In the genomic region with DNA sequence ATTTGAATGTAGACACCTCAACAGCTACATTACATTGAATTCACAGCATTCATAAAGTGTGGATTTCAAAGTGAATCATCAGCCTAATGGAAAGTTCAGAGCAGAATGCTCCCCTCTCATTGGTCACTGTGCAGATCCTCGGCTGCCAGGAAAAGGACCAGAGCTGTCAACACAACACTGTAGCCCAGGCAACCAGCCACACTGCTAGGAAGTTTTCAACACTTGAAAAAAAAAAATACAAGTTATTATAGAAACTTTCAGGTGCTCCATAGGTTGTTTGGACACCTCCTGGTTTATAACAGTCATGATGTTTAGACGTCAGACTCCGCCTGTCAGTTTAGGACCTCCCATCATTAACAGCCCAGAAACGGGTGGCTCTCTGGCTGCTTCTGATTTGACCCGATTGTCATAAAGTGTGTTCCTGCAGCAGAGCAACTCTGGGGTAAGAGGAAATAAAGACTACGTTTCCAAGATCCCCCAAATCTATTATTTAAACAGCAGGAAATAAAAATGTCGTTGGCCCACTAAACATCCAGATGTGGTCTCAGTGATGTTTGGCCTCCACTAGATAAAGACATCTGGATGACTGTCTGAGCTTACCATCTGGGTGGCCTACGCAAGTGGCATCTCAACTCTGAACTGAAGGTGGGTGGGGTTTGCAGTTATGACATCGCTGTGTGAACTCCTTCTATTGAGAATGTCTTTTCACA, we compare ENCODE assay signal across 8 cellular contexts.
A peak's percentile ranks its signal among the peaks of the same experiment; 100 is the strongest.
DNase-seq lines count a peak whose midpoint lies in the region; ATAC-seq, FAIRE-seq and TF ChIP-seq lines count a peak whose summit lies in the region.

No MANE protein-coding gene starts in this region.

- no peaks in the 10 kb centered on the region for H3K9me1 ChIP-seq in K562 (ENCODE audit: control insufficient read depth, insufficient read depth, low read length)

- peak overlapping the region; percentile 79 for H2AFZ ChIP-seq in K562 (ENCODE audit: low read depth, low read length)

- H3K36me3 ChIP-seq in K562 (ENCODE audit: control insufficient read depth, insufficient read depth, low read length), result no peaks in the 10 kb centered on the region; the same call in 2 of the 3 replicates
- no peaks in the 10 kb centered on the region for H3K36me3 ChIP-seq in vagina

- peak overlapping the region; percentile 49 for H3K4me2 ChIP-seq in K562 (ENCODE audit: insufficient read depth, low read length)

- DNase-seq in AG04449 (ENCODE audit: low read depth, low spot score) (peak; percentile 71), K562 (ENCODE audit: extremely low read depth in 1 of 4, low spot score in 3 of 4) (peak; percentile 79 to 93 (median 80)), left colon (peak; percentile 21 to 44), Ammon's horn (ENCODE audit: low spot score) (no peak), dorsolateral prefrontal cortex (no peak), vagina (ENCODE audit: extremely low spot score in 2 of 2) (no peak)
- peak; percentile 98 for DNase-seq in Jurkat, Clone E6-1 (ENCODE audit: low read depth, low spot score)

- TF ChIP-seq RAD21 in K562 (CRISPR knock-in tag; conservative IDR thresholded peaks at IDR 0.05 in 1 of 2, IDR thresholded peaks at IDR 0.05 in 1 of 2), result no peak

- FAIRE-seq in K562 (lab: Jason Lieb, UNC), result peak; percentile 90

- POLR2A ChIA-PET in AG04449 (lab: Yijun Ruan, JAX), result no interaction called here
- POLR2A ChIA-PET in K562 (lab: Yijun Ruan, JAX), result interaction anchor here (0.8 to 10.5 kb wide), 3 partner anchors 9 to 98 kb away, joined by 3 to 80 read pairs (median 3); no protein-coding TSS in a partner anchor

- peak; percentile 93 for TF ChIP-seq EP300 in K562 (IDR thresholded peaks at IDR 0.05; ENCODE audit: low read length)

- H4K20me1 ChIP-seq in K562 (replicated peaks; ENCODE audit: control insufficient read depth, insufficient read depth, low read length), result no peaks in the 10 kb centered on the region

- H3K27me3 ChIP-seq in K562 (ENCODE audit: control insufficient read depth in 2 of 2, insufficient read depth in 2 of 2, low read length in 2 of 2) (no peaks in the 10 kb centered on the region), dorsolateral prefrontal cortex (peaks cover 0 to 3% (median 0%) of the 10 kb centered on the region in 45 donors), vagina (no peaks in the 10 kb centered on the region)

- no peaks in the 10 kb centered on the region for H3K79me2 ChIP-seq in K562 (ENCODE audit: control insufficient read depth, insufficient read depth, low read length)

- peak overlapping the region in 1 of 2 experiments; percentile 42; a peak in 2 of 4 replicates for H3K9ac ChIP-seq in K562 (ENCODE audit: insufficient read depth in 1 of 2, low read depth in 2 of 2, low read length in 2 of 2)

- 2% methylated on average over 9 of the region's 9 CpGs for WGBS in K562 (ENCODE audit: insufficient coverage, low coverage, missing lambda C conversion rate)

- no peaks in the 10 kb centered on the region for H3K9me3 ChIP-seq in K562 (replicated peaks; ENCODE audit: control insufficient read depth, insufficient read depth, low read depth, low read length)
- no peaks in the 10 kb centered on the region for H3K9me3 ChIP-seq in vagina

- H3K4me1 ChIP-seq in K562 (replicated peaks in 1 of 2; ENCODE audit: control insufficient read depth in 2 of 2, insufficient read depth in 2 of 2, low read length in 2 of 2) (peaks cover 5 to 72% of the 10 kb centered on the region in 2 experiments), vagina (peaks cover 11% of the 10 kb centered on the region)

- CTCF ChIA-PET in AG04449 (lab: Yijun Ruan, JAX) (no interaction called here), K562 (lab: Yijun Ruan, JAX; ENCODE audit: low intra/inter-chr PET ratio) (no interaction called here)

- BruUV-seq in K562 (replicated peaks; lab: Mats Ljungman, UMichigan), result no TSS peak

- intact Hi-C loops in K562 (cut with micrococcal nuclease), result loop anchor here (1.0 to 5.0 kb wide), 2 partner anchors 15 to 52 kb away; no protein-coding TSS in a partner anchor
- intact Hi-C loops in left colon (cut with DNase I, micrococcal nuclease), result no loop called here
- intact Hi-C loops in dorsolateral prefrontal cortex (cut with DNase I), result no loop called here
- intact Hi-C loops in vagina (cut with DNase I), result no loop called here

- no peak for TF ChIP-seq CTCF in AG04449 (IDR thresholded peaks at IDR 0.05; ENCODE audit: insufficient read depth, low read length, missing control alignments)
- TF ChIP-seq CTCF in K562 (IDR thresholded peaks at IDR 0.05 in 2 of 3, conservative IDR thresholded peaks at IDR 0.05 in 1 of 3; ENCODE audit: insufficient read depth in 2 of 3, low read depth in 1 of 3, low read length in 3 of 3), result no peak
- no peak for TF ChIP-seq CTCF in dorsolateral prefrontal cortex (IDR thresholded peaks at IDR 0.05 in 54 of 56, conservative IDR thresholded peaks at IDR 0.05 in 2 of 56; ENCODE audit: low read depth in 1 of 56, partially characterized antibody in 56 of 56)
- TF ChIP-seq CTCF in vagina (IDR thresholded peaks at IDR 0.05), result no peak

- TF ChIP-seq POLR2A in K562 (conservative IDR thresholded peaks at IDR 0.05) (no peak; the same call in 1 of the 2 replicates), vagina (IDR thresholded peaks at IDR 0.05) (no peak)

- peak overlapping the region; percentile 74 for H3K27ac ChIP-seq in K562 (ENCODE audit: extremely low read depth, low read depth, low read length)
- H3K27ac ChIP-seq in dorsolateral prefrontal cortex, result no peak overlapping the region
- H3K27ac ChIP-seq in vagina, result no peak overlapping the region

- no peak overlapping the region for H3K4me3 ChIP-seq in AG04449 (ENCODE audit: low read depth, low read length)
- peak overlapping the region; percentile 22 for H3K4me3 ChIP-seq in Jurkat, Clone E6-1 (ENCODE audit: low read length)
- no peak overlapping the region for H3K4me3 ChIP-seq in K562
- no peak overlapping the region for H3K4me3 ChIP-seq in dorsolateral prefrontal cortex
- no peak overlapping the region for H3K4me3 ChIP-seq in vagina

- ATAC-seq in K562 (peak; percentile 73), left colon (peak; percentile 75), HG03571 (IDR thresholded peaks at IDR 0.05; ENCODE audit: unreplicated experiment) (no peak)

- in situ Hi-C loops in K562 (cut with MboI), result no loop called here

TF ChIP-seq in K562, 482 proteins besides CTCF, POLR2A, EP300 and RAD21 (continues in another document):
- no peak for TF ChIP-seq SMC3 (conservative IDR thresholded peaks at IDR 0.05; ENCODE audit: insufficient read depth, low read depth, low read length)
- peak; percentile 97 for TF ChIP-seq PML (IDR thresholded peaks at IDR 0.05; ENCODE audit: low read length)
- 0 out of 2 replicates have a peak, but pooled peaks have one; percentile 41 for TF ChIP-seq STAT6 (CRISPR knock-in tag; IDR thresholded peaks at IDR 0.05)
- TF ChIP-seq ZNF512 (tag; IDR thresholded peaks at IDR 0.05), result no peak
- no peak for TF ChIP-seq CREB3L1 (IDR thresholded peaks at IDR 0.05; ENCODE audit: borderline replicate concordance, low read depth)

Comparison
In these comparisons a context has a peak if more than half of its experiments do, and no peak if none do; other contexts are left out.
1. DNase-seq: peak in AG04449 (single experiment), Jurkat, Clone E6-1 (single experiment), K562 (4 of 4) and left colon (2 of 2); none in Ammon's horn (single experiment), dorsolateral prefrontal cortex (0 of 10) and vagina (0 of 2).